In genomic region chr22:37390075-37390474, GRCh38 we compare ENCODE assay signal across 28 cellular contexts. TPM values are rescaled to one million over a fixed set of nuclear protein-coding genes. Genes with fewer than 3 reads are reported as not detected.
"Had no signal": no experiment of that assay in that cellular context is flagged by ENCODE, and none has a peak within 500 bp of the region (broad histone marks: within the 10 kb centered on the region; RNA-seq: fewer than 3 reads in every experiment).

No MANE protein-coding gene starts in this region.

- H3K4me3 Mint-ChIP-seq: activated CD4-positive, alpha-beta memory T cell treated with anti-CD3 and anti-CD28 coated beads, Interleukin-2, amount 10 ng/mL, durations not matched to agents 7 days and 5 days; activated CD4-positive, alpha-beta T cell treated with anti-CD3 and anti-CD28 coated beads, Interleukin-2, amount 10 ng/mL, durations not matched to agents 7 days and 5 days; activated naive CD8-positive, alpha-beta T cell; activated T-cell treated with anti-CD3 and anti-CD28 coated beads, Interleukin-2, amount 50 U/mL, for 24 hours; activated T-cell treated with anti-CD3 and anti-CD28 coated beads, Interleukin-2, amount 50 U/mL, for 72 hours; brain had no signal

- H3K27me3 ChIP-seq: ascending aorta, cardiac muscle cell, colonic mucosa had no signal

- H3K4me3 ChIP-seq: ascending aorta, breast epithelium, cardiac muscle cell, colonic mucosa, esophagus squamous epithelium, gastroesophageal sphincter had no signal

- H3K36me3 ChIP-seq: ascending aorta, breast epithelium, cardiac muscle cell, colonic mucosa, esophagus squamous epithelium, gastroesophageal sphincter had no signal

- H3K9me3 ChIP-seq: ascending aorta, breast epithelium, colonic mucosa, esophagus squamous epithelium, gastroesophageal sphincter had no signal

- H3K36me3 Mint-ChIP-seq: activated naive CD8-positive, alpha-beta T cell; brain had no signal

- H3K4me1 ChIP-seq: ascending aorta, breast epithelium, colonic mucosa, esophagus squamous epithelium, gastroesophageal sphincter had no signal

- H3K27ac ChIP-seq: ascending aorta, breast epithelium, cardiac muscle cell, colonic mucosa, epithelial cell of prostate, esophagus squamous epithelium, gastroesophageal sphincter had no signal

- ATAC-seq: activated T-cell treated with anti-CD3 and anti-CD28 coated beads, Interleukin-2, amount 50 U/mL, for 72 hours; gastroesophageal sphincter had no signal

- DNase-seq: activated CD4-positive, alpha-beta memory T cell treated with anti-CD3 and anti-CD28 coated beads, Interleukin-2, amount 10 ng/mL, durations not matched to agents 7 days and 5 days; activated CD4-positive, alpha-beta T cell treated with anti-CD3 and anti-CD28 coated beads for 1 hour; activated CD4-positive, alpha-beta T cell treated with anti-CD3 and anti-CD28 coated beads for 4 hours; activated CD4-positive, alpha-beta T cell treated with anti-CD3 and anti-CD28 coated beads, Interleukin-2, amount 10 ng/mL, durations not matched to agents 7 days and 5 days; activated CD4-positive, alpha-beta T cell treated with anti-CD3 and anti-CD28 coated beads, Interleukin-2, amount 50 U/mL, for 4 hours; activated CD8-positive, alpha-beta memory T cell treated with anti-CD3 and anti-CD28 coated beads, Interleukin-2, amount 50 U/mL, for 48 hours; activated gamma-delta T cell; activated naive CD4-positive, alpha-beta T cell; activated naive CD4-positive, alpha-beta T cell treated with anti-CD3 and anti-CD28 coated beads, Interleukin-2, amount 50 U/mL, for 16 hours; activated T-cell treated with anti-CD3 and anti-CD28 coated beads for 4 hours; activated T-cell treated with anti-CD3 and anti-CD28 coated beads, Interleukin-2, amount 50 U/mL, for 24 hours; activated T-cell treated with anti-CD3 and anti-CD28 coated beads, Interleukin-2, amount 50 U/mL, for 72 hours; central memory CD4-positive, alpha-beta T cell; cerebellar nuclear complex; colonic mucosa; effector CD8-positive, alpha-beta T cell; esophagus squamous epithelium; foreskin melanocyte; T-helper 2 cell had no signal

- H3K9me3 Mint-ChIP-seq: activated CD4-positive, alpha-beta memory T cell treated with anti-CD3 and anti-CD28 coated beads, Interleukin-2, amount 10 ng/mL, durations not matched to agents 7 days and 5 days; activated CD4-positive, alpha-beta T cell treated with anti-CD3 and anti-CD28 coated beads, Interleukin-2, amount 10 ng/mL, durations not matched to agents 7 days and 5 days; activated T-cell treated with anti-CD3 and anti-CD28 coated beads, Interleukin-2, amount 50 U/mL, for 24 hours; activated T-cell treated with anti-CD3 and anti-CD28 coated beads, Interleukin-2, amount 50 U/mL, for 72 hours; brain had no signal

- FAIRE-seq: endometrium, endothelial cell of umbilical vein had no signal

- H3K27ac Mint-ChIP-seq: activated CD4-positive, alpha-beta memory T cell treated with anti-CD3 and anti-CD28 coated beads, Interleukin-2, amount 10 ng/mL, durations not matched to agents 7 days and 5 days; activated CD4-positive, alpha-beta T cell treated with anti-CD3 and anti-CD28 coated beads, Interleukin-2, amount 10 ng/mL, durations not matched to agents 7 days and 5 days; activated naive CD8-positive, alpha-beta T cell; activated T-cell treated with anti-CD3 and anti-CD28 coated beads, Interleukin-2, amount 50 U/mL, for 24 hours; activated T-cell treated with anti-CD3 and anti-CD28 coated beads, Interleukin-2, amount 50 U/mL, for 72 hours had no signal

- H3K27me3 Mint-ChIP-seq: activated CD4-positive, alpha-beta T cell treated with anti-CD3 and anti-CD28 coated beads, Interleukin-2, amount 10 ng/mL, durations not matched to agents 7 days and 5 days; activated naive CD8-positive, alpha-beta T cell; activated T-cell treated with anti-CD3 and anti-CD28 coated beads, Interleukin-2, amount 50 U/mL, for 24 hours; brain had no signal

- H3K4me1 Mint-ChIP-seq: activated CD4-positive, alpha-beta memory T cell treated with anti-CD3 and anti-CD28 coated beads, Interleukin-2, amount 10 ng/mL, durations not matched to agents 7 days and 5 days; activated CD4-positive, alpha-beta T cell treated with anti-CD3 and anti-CD28 coated beads, Interleukin-2, amount 10 ng/mL, durations not matched to agents 7 days and 5 days had no signal

RNA-seq across cellular contexts. Expression of gene ELFN2, which starts 37.2 kb away (rescaled TPM):
- total RNA-seq: ascending aorta, breast epithelium, esophagus squamous epithelium had no signal
- polyA plus RNA-seq: cardiac muscle cell had no signal
